21 cellular contexts compared by ENCODE assay signal in the genomic region with DNA sequence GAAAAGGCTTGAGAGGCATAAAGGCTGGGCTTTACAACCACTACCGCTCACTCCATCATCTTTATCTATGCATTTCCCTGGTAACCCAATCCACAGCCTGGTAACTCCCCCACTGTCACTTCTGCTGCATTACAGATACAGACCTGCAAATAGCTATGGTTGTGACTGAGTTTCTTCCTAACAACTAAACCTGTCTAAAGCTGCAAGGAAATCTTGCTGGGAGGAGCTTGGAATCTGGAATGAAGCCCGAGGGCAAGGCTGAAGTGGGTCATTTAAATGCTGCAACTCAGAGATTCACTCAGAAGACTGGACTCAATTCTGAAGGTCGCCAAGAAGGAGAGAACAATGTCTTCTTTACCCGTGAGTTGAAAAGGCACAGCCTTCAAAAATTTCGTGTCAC. TPM values are rescaled to one million over a fixed set of nuclear protein-coding genes. Genes with fewer than 3 reads are reported as not detected.
A peak's percentile ranks its signal among the peaks of the same experiment; 100 is the strongest.
DNase-seq lines count a peak whose midpoint lies in the region; ATAC-seq lines count a peak whose summit lies in the region.
"Had no signal": no experiment of that assay in that cellular context is flagged by ENCODE, and none has a peak within 500 bp of the region (broad histone marks: within the 10 kb centered on the region; RNA-seq: fewer than 3 reads in every experiment).

A gene with protein sequence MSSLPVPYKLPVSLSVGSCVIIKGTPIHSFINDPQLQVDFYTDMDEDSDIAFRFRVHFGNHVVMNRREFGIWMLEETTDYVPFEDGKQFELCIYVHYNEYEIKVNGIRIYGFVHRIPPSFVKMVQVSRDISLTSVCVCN (plus strand): TSS at position 301 of the 400 bp plus-strand sequence. CDS start 45 bp downstream, at position 346.

- H2BK120ac ChIP-seq in mesendoderm (ENCODE audit: low read depth, low read length) = no peak within 1 kb of the TSS

- no peak within 1 kb of the TSS for H3K18ac ChIP-seq in mesendoderm (ENCODE audit: low read length)

- H3K4ac ChIP-seq in mesendoderm (ENCODE audit: low read depth, low read length) = no peak within 1 kb of the TSS

- H3K79me1 ChIP-seq in mesendoderm (ENCODE audit: low read length) = no peaks in the 10 kb centered on the region

- H4K5ac ChIP-seq in mesendoderm (ENCODE audit: low read length) = no peak within 1 kb of the TSS

- intact Hi-C loops in sciatic nerve (cut with DNase I) = no loop called here

- H3K36me3 ChIP-seq in mesendoderm (ENCODE audit: control insufficient read depth, insufficient read depth, low read length) = no peaks in the 10 kb centered on the region
- H3K36me3 ChIP-seq: BLaER1, Peyer's patch, SJCRH30 had no signal

- no CpG with 5 or more reads among the region's 5 CpGs for WGBS in mesendoderm (ENCODE audit: extremely low coverage, insufficient coverage, low lambda C conversion rate)

- no peak within 1 kb of the TSS for H3K9ac ChIP-seq in mesendoderm (ENCODE audit: low read length)
- H3K9ac ChIP-seq: BLaER1 had no signal

- ATAC-seq in sciatic nerve = no peak
- no peak for ATAC-seq in GM21526 (IDR thresholded peaks at IDR 0.05; ENCODE audit: low FRiP score, unreplicated experiment)

- no peak within 1 kb of the TSS for H4K8ac ChIP-seq in mesendoderm (ENCODE audit: low read depth, low read length)

- H3K79me2 ChIP-seq in mesendoderm (ENCODE audit: control insufficient read depth, insufficient read depth, low read length) = no peaks in the 10 kb centered on the region

- H2AK5ac ChIP-seq in mesendoderm (ENCODE audit: low read length) = no peak within 1 kb of the TSS

- H3K27ac ChIP-seq in mesendoderm (ENCODE audit: low read depth, low read length) = no peak within 1 kb of the TSS
- H3K27ac ChIP-seq: BLaER1, Peyer's patch, SJCRH30 had no signal

- peaks cover 2% of the 10 kb centered on the region for H3K27me3 ChIP-seq in mesendoderm (ENCODE audit: insufficient read depth, low read length, poor library complexity)
- H3K27me3 ChIP-seq: BLaER1, Peyer's patch had no signal

- no peak within 1 kb of the TSS for H2BK5ac ChIP-seq in mesendoderm (ENCODE audit: low read length)

- H3K56ac ChIP-seq in mesendoderm (ENCODE audit: low read length) = no peak within 1 kb of the TSS

- no peak within 1 kb of the TSS for H3K4me2 ChIP-seq in mesendoderm (ENCODE audit: low read length)
- H3K4me2 ChIP-seq: BLaER1 had no signal

- no peaks in the 10 kb centered on the region for H3K4me1 ChIP-seq in mesendoderm (ENCODE audit: control insufficient read depth, low read depth, low read length)
- H3K4me1 ChIP-seq: Caco-2, Peyer's patch, SJCRH30 had no signal

- peak within 1 kb of the TSS; percentile 20 for H3K23ac ChIP-seq in mesendoderm (ENCODE audit: low read length)

- DNase-seq in DMS79 (lab: John Stamatoyannopoulos, UW) (peak; percentile 23), NCI-H2029 (lab: John Stamatoyannopoulos, UW) (peak; percentile 4), NCI-H69 (lab: John Stamatoyannopoulos, UW) (peak; percentile 4), mesendoderm (no peak), sciatic nerve (ENCODE audit: low spot score) (no peak)
- no peak for DNase-seq in activated CD8-positive, alpha-beta memory T cell treated with anti-CD3 and anti-CD28 coated beads, Interleukin-2, amount 50 U/mL, for 4 hours
- DNase-seq: Caco-2; CD4-positive, alpha-beta T cell; DMS 273 treated with DMSO at 0.1 percent for 48 hours; H7; Kasumi-1; NCI-H1694 treated with DMSO at 0.1 percent for 48 hours; NCI-H2107; NCI-H446 treated with DMSO at 0.1 percent for 48 hours; NK-92 treated with Interleukin-12 subunit alpha and Interleukin-12 subunit beta, amount 100 ng/mL, for 24 hours; Peyer's patch; SJCRH30; T-helper 1 cell had no signal

- H2BK15ac ChIP-seq in mesendoderm (replicated peaks; ENCODE audit: low read depth) = no peak within 1 kb of the TSS

- H3K4me3 ChIP-seq in mesendoderm (ENCODE audit: low read length) = no peak within 1 kb of the TSS
- H3K4me3 ChIP-seq: BLaER1, Peyer's patch, SJCRH30 had no signal

RNA-seq across cellular contexts. Expression of the gene that starts here (rescaled TPM):
- polyA plus RNA-seq in mesendoderm (2013, experiment 1 of 2) = not detected
- polyA plus RNA-seq in mesendoderm (2013, experiment 2 of 2) = not detected
- not detected for total RNA-seq in sciatic nerve
- total RNA-seq: Caco-2; CD4-positive, alpha-beta T cell; H7; MCF 10A; Peyer's patch; SJCRH30 had no signal

Comparison
In these comparisons a context has a peak if more than half of its experiments do, and no peak if none do; other contexts are left out.
1. DNase-seq: peak in DMS79 (single experiment), NCI-H2029 (single experiment) and NCI-H69 (single experiment); none in mesendoderm (single experiment), sciatic nerve (single experiment) and activated CD8-positive, alpha-beta memory T cell treated with anti-CD3 and anti-CD28 coated beads, Interleukin-2, amount 50 U/mL, for 4 hours (single experiment).